Comparison of ENCODE assay signal across 29 cellular contexts in the genomic region with DNA sequence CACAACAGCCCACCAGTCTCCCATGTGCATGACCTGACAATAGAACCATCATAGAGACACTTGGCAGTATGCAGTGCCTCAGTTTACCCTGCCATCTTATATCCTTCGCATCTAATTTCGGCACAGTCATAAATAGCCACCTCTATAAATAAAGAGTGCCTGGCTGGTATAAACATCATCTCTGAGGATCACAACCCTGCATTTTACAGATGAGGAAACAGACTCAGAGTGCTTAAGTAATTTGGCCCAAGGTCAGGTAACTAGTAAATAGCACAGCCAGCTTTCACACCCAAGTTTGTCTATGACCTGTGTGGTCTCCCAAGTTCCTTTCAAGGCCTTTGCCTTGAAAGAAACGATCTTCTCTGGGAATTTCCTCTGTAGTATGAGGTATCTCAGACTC.
"Had no signal": no experiment of that assay in that cellular context is flagged by ENCODE, and none has a peak within 500 bp of the region (broad histone marks: within the 10 kb centered on the region; RNA-seq: fewer than 3 reads in every experiment).

No MANE protein-coding gene starts in this region.

- H3K9ac ChIP-seq: neural progenitor cell, parathyroid adenoma had no signal

- H3K27me3 ChIP-seq: heart left ventricle, hepatocyte, left lung, neural progenitor cell, neutrophil, right atrium auricular region, right lobe of liver, stomach, suprapubic skin, tibial artery, uterus had no signal

- ATAC-seq: heart left ventricle; left cardiac atrium; left lung; lower lobe of right lung; natural killer cell; stimulated activated naive B cell treated with anti-CD40 and anti-IgM and Interleukin-4, amounts not matched to agents 10 μg/mL and 1 μg/mL and 100 μg/mL, for 72 hours; stimulated activated naive CD8-positive, alpha-beta T cell treated with anti-CD3 and anti-CD28 coated beads, Interleukin-15, Interleukin-2, amounts not matched to agents 100 U/mL and 50 U/mL, for 24 hours had no signal

- H3K4me3 ChIP-seq: heart left ventricle, hepatocyte, left lung, lower lobe of right lung, neural progenitor cell, right atrium auricular region, right lobe of liver, skin epidermis, stomach, suprapubic skin, thoracic aorta, tibial artery, uterus had no signal

- H3K9me3 ChIP-seq: heart left ventricle, left lung, lower lobe of right lung, neutrophil, right atrium auricular region, right lobe of liver, stomach, suprapubic skin, thoracic aorta, tibial artery, uterus had no signal

- DNase-seq: heart left ventricle; kidney glomerular epithelial cell; left cardiac atrium; left lung; lower lobe of right lung; mammary epithelial cell; mesenchymal stem cell; naive B cell; natural killer cell; nephron progenitor cell; occipital lobe; right lobe of liver; stimulated activated CD4-positive, alpha-beta T cell treated with anti-CD3 and anti-CD28 coated beads, Interleukin-12 subunit alpha, Interleukin-12 subunit beta, amount 100 ng/mL, for 4 hours; stimulated activated CD4-positive, alpha-beta T cell treated with anti-CD3 and anti-CD28 coated beads, Interleukin-15, amount 100 ng/mL, for 24 hours; stimulated activated CD4-positive, alpha-beta T cell treated with anti-CD3 and anti-CD28 coated beads, Interleukin-2, amount 100 ng/mL, for 24 hours; stimulated activated CD4-positive, alpha-beta T cell treated with anti-CD3 and anti-CD28 coated beads, Interleukin-4, amount 100 ng/mL, for 1 hour; stimulated activated naive B cell treated with anti-CD40 and anti-IgM and Interleukin-4, amounts not matched to agents 10 μg/mL and 1 μg/mL and 100 μg/mL, for 72 hours; stimulated activated naive CD8-positive, alpha-beta T cell treated with anti-CD3 and anti-CD28 coated beads, Interleukin-15, Interleukin-2, amounts not matched to agents 100 U/mL and 50 U/mL, for 24 hours; stomach; tibial artery; uterus had no signal

- H3K27ac ChIP-seq: heart left ventricle, hepatocyte, left lung, lower lobe of right lung, neural progenitor cell, neutrophil, parathyroid adenoma, right atrium auricular region, right lobe of liver, skin epidermis, suprapubic skin, thoracic aorta, tibial artery, uterus had no signal

- H3K36me3 ChIP-seq: neural progenitor cell, uterus had no signal

- H3K4me1 ChIP-seq: left lung, lower lobe of right lung, neural progenitor cell, parathyroid adenoma, right atrium auricular region, suprapubic skin, tibial artery, uterus had no signal
